15 cellular contexts compared by ENCODE assay signal in the genomic region with DNA sequence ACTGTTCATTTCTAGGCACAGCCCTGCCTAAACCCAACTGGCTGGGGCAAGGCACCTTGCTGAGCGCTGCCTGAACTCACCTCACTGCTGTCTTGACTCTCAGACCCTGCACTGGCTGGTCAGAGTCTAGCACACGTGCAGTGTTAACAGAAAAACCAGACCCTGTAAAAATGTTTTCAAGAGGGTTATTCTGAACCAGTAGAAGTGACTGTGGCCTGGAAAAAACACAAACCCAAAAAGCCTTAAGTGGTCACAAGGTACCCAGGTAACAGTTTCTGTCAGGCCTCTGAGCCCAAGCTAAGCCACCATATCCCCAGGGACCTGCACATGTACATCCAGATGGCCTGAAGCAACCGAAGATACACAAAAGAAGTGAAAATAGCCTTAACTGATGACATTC. TPM values are rescaled to one million over a fixed set of nuclear protein-coding genes. Genes with fewer than 3 reads are reported as not detected.
A peak's percentile ranks its signal among the peaks of the same experiment; 100 is the strongest.
DNase-seq lines count a peak whose midpoint lies in the region; ATAC-seq and TF ChIP-seq lines count a peak whose summit lies in the region.
"Had no signal": no experiment of that assay in that cellular context is flagged by ENCODE, and none has a peak within 500 bp of the region (broad histone marks: within the 10 kb centered on the region; RNA-seq: fewer than 3 reads in every experiment).

No MANE protein-coding gene starts in this region.

- H3K27ac Mint-ChIP-seq in T-helper 17 cell, result peak overlapping the region; percentile 62
- no peak overlapping the region for H3K27ac Mint-ChIP-seq in progenitor cell of endocrine pancreas

- no peak for TF ChIP-seq CTCF in GM12865 (IDR thresholded peaks at IDR 0.05; ENCODE audit: insufficient read depth, low read depth, low read length, missing control alignments)
- TF ChIP-seq CTCF in hepatocyte (IDR thresholded peaks at IDR 0.05; ENCODE audit: poor library complexity), result no peak
- TF ChIP-seq CTCF in progenitor cell of endocrine pancreas (IDR thresholded peaks at IDR 0.05; ENCODE audit: unreplicated experiment), result no peak

- H3K36me3 Mint-ChIP-seq in T-helper 17 cell (ENCODE audit: low read depth), result peaks cover 2% of the 10 kb centered on the region
- H3K36me3 Mint-ChIP-seq in progenitor cell of endocrine pancreas (ENCODE audit: insufficient read depth), result no peaks in the 10 kb centered on the region
- H3K36me3 Mint-ChIP-seq: activated naive CD8-positive, alpha-beta T cell treated with anti-CD3 and anti-CD28 coated beads for 36 hours had no signal

- H3K9me2 ChIP-seq in hepatocyte (replicated peaks; ENCODE audit: insufficient read depth), result no peaks in the 10 kb centered on the region

- peaks cover 18% of the 10 kb centered on the region for H3K4me1 Mint-ChIP-seq in T-helper 17 cell
- no peaks in the 10 kb centered on the region for H3K4me1 Mint-ChIP-seq in progenitor cell of endocrine pancreas (ENCODE audit: low read depth)

- no peaks in the 10 kb centered on the region for H3K36me3 ChIP-seq in hepatocyte (replicated peaks; ENCODE audit: insufficient read depth, low read depth)

- peaks cover 12% of the 10 kb centered on the region for H3K4me1 ChIP-seq in hepatocyte (ENCODE audit: insufficient read depth)
- H3K4me1 ChIP-seq: parathyroid adenoma had no signal

- H3K9me3 ChIP-seq in T-helper 17 cell (ENCODE audit: control insufficient read depth, low read length, poor library complexity, severe bottlenecking), result peaks cover 2% of the 10 kb centered on the region
- H3K9me3 ChIP-seq in hepatocyte (ENCODE audit: low read depth), result no peaks in the 10 kb centered on the region

- peaks cover 20% of the 10 kb centered on the region for H3K79me2 ChIP-seq in hepatocyte
- H3K79me2 ChIP-seq: parathyroid adenoma had no signal

- H3K9me3 Mint-ChIP-seq in progenitor cell of endocrine pancreas (ENCODE audit: low read depth), result peaks cover 9% of the 10 kb centered on the region

- ATAC-seq in GM21381 (IDR thresholded peaks at IDR 0.05; ENCODE audit: unreplicated experiment) (peak; percentile 61), HG03108 (IDR thresholded peaks at IDR 0.05; ENCODE audit: unreplicated experiment) (peak; percentile 75), T-helper 17 cell (no peak), HG03469 (IDR thresholded peaks at IDR 0.05; ENCODE audit: unreplicated experiment) (no peak)

- H3K27ac ChIP-seq in hepatocyte, result no peak overlapping the region
- H3K27ac ChIP-seq: parathyroid adenoma, tibial nerve had no signal

- H2AFZ ChIP-seq in hepatocyte, result no peak overlapping the region
- H2AFZ ChIP-seq: parathyroid adenoma had no signal

- 90% methylated on average over 3 of the region's 3 CpGs for WGBS in hepatocyte (ENCODE audit: low lambda C conversion rate, missing lambda C conversion rate)

- H3K27me3 Mint-ChIP-seq in T-helper 17 cell (no peaks in the 10 kb centered on the region), progenitor cell of endocrine pancreas (no peaks in the 10 kb centered on the region)
- H3K27me3 Mint-ChIP-seq: activated naive CD8-positive, alpha-beta T cell treated with anti-CD3 and anti-CD28 coated beads for 36 hours had no signal

- H3K4me3 ChIP-seq in GM12865 (ENCODE audit: low read depth, low read length), result no peak overlapping the region
- no peak overlapping the region for H3K4me3 ChIP-seq in hepatocyte
- H3K4me3 ChIP-seq: tibial nerve had no signal

- DNase-seq in GM12865 (ENCODE audit: low read depth) (peak; percentile 86), T-helper 17 cell (no peak), hepatocyte (ENCODE audit: low spot score) (no peak), NCI-H1436 (lab: John Stamatoyannopoulos, UW) (no peak), progenitor cell of endocrine pancreas (ENCODE audit: low spot score, unreplicated experiment) (no peak)
- DNase-seq: activated CD4-positive, CD25-positive, alpha-beta regulatory T cell; activated naive CD8-positive, alpha-beta T cell treated with anti-CD3 and anti-CD28 coated beads for 36 hours; caudate nucleus; midbrain; NCI-H226 had no signal

- H3K4me2 ChIP-seq in hepatocyte, result no peak overlapping the region

- no peaks in the 10 kb centered on the region for H4K20me1 ChIP-seq in hepatocyte (ENCODE audit: insufficient read depth, poor library complexity, severe bottlenecking)

- no peaks in the 10 kb centered on the region for H3K27me3 ChIP-seq in hepatocyte
- H3K27me3 ChIP-seq: tibial nerve had no signal

- H3K4me3 Mint-ChIP-seq in T-helper 17 cell (no peak overlapping the region), progenitor cell of endocrine pancreas (ENCODE audit: low read depth) (no peak overlapping the region)
- H3K4me3 Mint-ChIP-seq: activated naive CD8-positive, alpha-beta T cell treated with anti-CD3 and anti-CD28 coated beads for 36 hours had no signal

RNA-seq across cellular contexts. Expression of gene EIF4A3, which starts 6.1 kb away (rescaled TPM):
- total RNA-seq in T-helper 17 cell (10 to 100 TPM; 86.2 to 92.2 TPM), hepatocyte (59.3 and 81.7 TPM in 2 replicates), progenitor cell of endocrine pancreas (83.6 and 86.8 TPM in 2 replicates)
- polyA plus RNA-seq in hepatocyte, result 106 and 107 TPM in 2 replicates

RNA-seq across cellular contexts. Expression of gene CARD14, which starts 16.8 kb away (rescaled TPM):
- total RNA-seq in T-helper 17 cell (not detected), hepatocyte (0.16 and 0.17 TPM in 2 replicates), progenitor cell of endocrine pancreas (0.36 TPM in 1 of 2 replicates, not detected in the other)
- polyA plus RNA-seq in hepatocyte, result 0.17 and 0.61 TPM in 2 replicates
- total RNA-seq: activated naive CD8-positive, alpha-beta T cell treated with anti-CD3 and anti-CD28 coated beads for 36 hours had no signal

RNA-seq across cellular contexts. Expression of gene GAA, which starts 51.6 kb away (rescaled TPM):
- 10 to 100 TPM; 16.7 to 23.8 TPM for total RNA-seq in T-helper 17 cell
- total RNA-seq in hepatocyte, result 35.2 and 37.1 TPM in 2 replicates
- polyA plus RNA-seq in hepatocyte, result 43.1 and 55.8 TPM in 2 replicates
- total RNA-seq in progenitor cell of endocrine pancreas, result 37.9 and 41.1 TPM in 2 replicates

Comparison
In these comparisons a context has a peak if more than half of its experiments do, and no peak if none do; other contexts are left out.
1. ATAC-seq: peak in GM21381 (single experiment) and HG03108 (single experiment); none in T-helper 17 cell (single experiment) and HG03469 (single experiment).